In genomic region chr11:68038226-68038717, GRCh38 we compare ENCODE assay signal across 1 cellular context.
TF ChIP-seq lines count a peak whose summit lies in the region.

No MANE protein-coding gene starts in this region.

TF ChIP-seq in HepG2, 621 proteins besides CTCF, POLR2A, EP300 and RAD21 (continued from another document and continues in another):
- TF ChIP-seq ZNF687 (CRISPR knock-in tag; IDR thresholded peaks at IDR 0.05) (peak; percentile 97), NCOA5 (CRISPR knock-in tag; IDR thresholded peaks at IDR 0.05) (no peak), FOXP4 (CRISPR knock-in tag; IDR thresholded peaks at IDR 0.05) (peak; percentile 80), ZZZ3 (CRISPR knock-in tag; IDR thresholded peaks at IDR 0.05; ENCODE audit: borderline replicate concordance) (peak; percentile 60), ZNF576 (CRISPR knock-in tag; IDR thresholded peaks at IDR 0.05) (0 out of 2 replicates have a peak, but pooled peaks have one; percentile 65), NFYC (CRISPR knock-in tag; IDR thresholded peaks at IDR 0.05) (peak; percentile 38; the same call in 1 of the 2 replicates), SSRP1 (CRISPR knock-in tag; IDR thresholded peaks at IDR 0.05) (no peak), BRF2 (CRISPR knock-in tag; IDR thresholded peaks at IDR 0.05) (no peak; the same call in 1 of the 2 replicates), ZFP62 (CRISPR knock-in tag; IDR thresholded peaks at IDR 0.05) (no peak), ZNF781 (CRISPR knock-in tag; IDR thresholded peaks at IDR 0.05; ENCODE audit: borderline replicate concordance, not compliant biosample characterization) (peak; percentile 43), ZNF564 (CRISPR knock-in tag; IDR thresholded peaks at IDR 0.05) (peak; percentile 90), ZNF598 (CRISPR knock-in tag; IDR thresholded peaks at IDR 0.05; ENCODE audit: borderline replicate concordance) (peak; percentile 24; the same call in 1 of the 2 replicates), MBD4 (IDR thresholded peaks at IDR 0.05; ENCODE audit: borderline replicate concordance, low read length) (no peak), ERF (CRISPR knock-in tag; IDR thresholded peaks at IDR 0.05) (peak; percentile 43), FIP1L1 (IDR thresholded peaks at IDR 0.05; ENCODE audit: borderline replicate concordance, insufficient read depth, low read depth, low read length) (no peak), ZNF766 (CRISPR knock-in tag; IDR thresholded peaks at IDR 0.05; ENCODE audit: borderline replicate concordance) (peak; percentile 66; the same call in 1 of the 2 replicates), ZFP37 (CRISPR knock-in tag; IDR thresholded peaks at IDR 0.05; ENCODE audit: borderline replicate concordance) (no peak), REXO4 (CRISPR knock-in tag; IDR thresholded peaks at IDR 0.05; ENCODE audit: borderline replicate concordance) (no peak), AGO1 (IDR thresholded peaks at IDR 0.05; ENCODE audit: low read depth, low read length, poor library complexity, severe bottlenecking) (peak; percentile 92), RFX5 (IDR thresholded peaks at IDR 0.05; ENCODE audit: low read depth, low read length) (0 out of 2 replicates have a peak, but pooled peaks have one; percentile 28), ARHGAP35 (CRISPR knock-in tag; IDR thresholded peaks at IDR 0.05; ENCODE audit: borderline replicate concordance) (no peak; the same call in 1 of the 2 replicates), FOSL2 (CRISPR knock-in tag; IDR thresholded peaks at IDR 0.05) (peak; percentile 82), FOXO1 (CRISPR knock-in tag; IDR thresholded peaks at IDR 0.05) (peak; percentile 76), JUND (CRISPR knock-in tag; IDR thresholded peaks at IDR 0.05) (peak; percentile 79), PAXIP1 (CRISPR knock-in tag; conservative IDR thresholded peaks at IDR 0.05) (peak; percentile 99), ZNF616 (CRISPR knock-in tag; IDR thresholded peaks at IDR 0.05; ENCODE audit: low read depth) (no peak; the same call in none of the 2 replicates), MNT (IDR thresholded peaks at IDR 0.05) (peak; percentile 47), ZNF451 (CRISPR knock-in tag; IDR thresholded peaks at IDR 0.05) (peak; percentile 97), ADNP (CRISPR knock-in tag; IDR thresholded peaks at IDR 0.05) (peak; percentile 77; the same call in 1 of the 2 replicates), ZMYM3 (CRISPR knock-in tag; IDR thresholded peaks at IDR 0.05) (peak; percentile 98), ZNF780A (CRISPR knock-in tag; IDR thresholded peaks at IDR 0.05) (peak; percentile 89), ZNF20 (CRISPR knock-in tag; IDR thresholded peaks at IDR 0.05) (0 out of 2 replicates have a peak, but pooled peaks have one; percentile 65), SMAD1 (CRISPR knock-in tag; IDR thresholded peaks at IDR 0.05; ENCODE audit: borderline replicate concordance, low read depth) (peak; percentile 88), ZNF510 (CRISPR knock-in tag; IDR thresholded peaks at IDR 0.05; ENCODE audit: low read depth) (no peak), KDM6A (CRISPR knock-in tag; IDR thresholded peaks at IDR 0.05; ENCODE audit: low read depth) (peak; percentile 94), NKX3-1 (CRISPR knock-in tag; IDR thresholded peaks at IDR 0.05) (0 out of 2 replicates have a peak, but pooled peaks have one; percentile 35), TBL1XR1 (IDR thresholded peaks at IDR 0.05; ENCODE audit: borderline replicate concordance, low read length, partially characterized antibody) (peak; percentile 88), ZGPAT (CRISPR knock-in tag; IDR thresholded peaks at IDR 0.05) (peak; percentile 91), CENPBD1 (CRISPR knock-in tag; IDR thresholded peaks at IDR 0.05; ENCODE audit: borderline replicate concordance, low read depth) (no peak), JUN (CRISPR knock-in tag; IDR thresholded peaks at IDR 0.05) (peak; percentile 65; the same call in 1 of the 2 replicates), ZHX1 (CRISPR knock-in tag; IDR thresholded peaks at IDR 0.05; ENCODE audit: low read depth) (peak; percentile 57), CSRNP1 (CRISPR knock-in tag; IDR thresholded peaks at IDR 0.05) (no peak; the same call in 1 of the 2 replicates), MIER3 (CRISPR knock-in tag; IDR thresholded peaks at IDR 0.05; ENCODE audit: borderline replicate concordance) (peak; percentile 97; the same call in 1 of the 2 replicates)
